Comparison of ENCODE assay signal across 8 cellular contexts in genomic region chr21:10331134-10331533, GRCh38.
DNase-seq lines count a peak whose midpoint lies in the region; ATAC-seq, FAIRE-seq and TF ChIP-seq lines count a peak whose summit lies in the region.
"Not testable (repeated sequence)": the region's sequence is repeated elsewhere in the genome, so short reads cannot be mapped to it uniquely, and the experiment has no call there.

No MANE protein-coding gene starts in this region.

- WGBS in H9 (ENCODE audit: extremely low coverage, insufficient read length, low lambda C conversion rate), result no CpG with 5 or more reads among the region's 5 CpGs
- 17% methylated on average over 5 of the region's 5 CpGs for WGBS in K562 (ENCODE audit: insufficient coverage, low coverage, missing lambda C conversion rate)
- WGBS in esophagus muscularis mucosa, result 74% methylated on average over 5 of the region's 5 CpGs
- 79% methylated on average over 5 of the region's 5 CpGs for WGBS in hepatocyte (ENCODE audit: low lambda C conversion rate, missing lambda C conversion rate)
- no CpG with 5 or more reads among the region's 5 CpGs for WGBS in mesendoderm (ENCODE audit: extremely low coverage, insufficient coverage, low lambda C conversion rate)
- 71 to 73% methylated on average over 5 of the region's 5 CpGs for WGBS in aorta, 2 donors

- not testable (repeated sequence) for H2BK5ac ChIP-seq in H9 (ENCODE audit: insufficient read length, low read length); mesendoderm (ENCODE audit: low read length)

- peaks cover 38 to 66% (median 56%) of the 10 kb centered on the region in 3 experiments for H3K36me3 Mint-ChIP-seq in H9 (ENCODE audit: insufficient read depth in 1 of 3, low read depth in 3 of 3)
- H3K36me3 Mint-ChIP-seq in stimulated activated effector memory CD8-positive, alpha-beta T cell treated with anti-CD3 and anti-CD28 coated beads, Interleukin-12 subunit alpha, Interleukin-12 subunit beta, amount 100 ng/mL, for 72 hours, result not testable (repeated sequence)

- not testable (repeated sequence) for H3K79me2 ChIP-seq in H9 (ENCODE audit: insufficient read depth, low read length); K562 (ENCODE audit: control insufficient read depth, insufficient read depth, low read length); hepatocyte; mesendoderm (ENCODE audit: control insufficient read depth, insufficient read depth, low read length)

- H3K56ac ChIP-seq in H9 (ENCODE audit: insufficient read length, low read depth, low read length); mesendoderm (ENCODE audit: low read length): not testable (repeated sequence)

- not testable (repeated sequence) for H3K4ac ChIP-seq in H9 (ENCODE audit: low read depth, low read length); mesendoderm (ENCODE audit: low read depth, low read length)

- not testable (repeated sequence) for H3K36me3 ChIP-seq in BLaER1 treated with 17β-estradiol and CSF1 and Interleukin-3, amounts not matched to agents 10 nM and 100 nM; K562 (ENCODE audit: control insufficient read depth, insufficient read depth, low read length); esophagus muscularis mucosa; hepatocyte (replicated peaks; ENCODE audit: insufficient read depth, low read depth); mesendoderm (ENCODE audit: control insufficient read depth, insufficient read depth, low read length); aorta (ENCODE audit: control insufficient read depth in 1 of 2, insufficient read depth in 2 of 2, low read length in 1 of 2)

- not testable (repeated sequence) for H3K9me2 ChIP-seq in hepatocyte (replicated peaks; ENCODE audit: insufficient read depth)

- H2AK5ac ChIP-seq in H9 (ENCODE audit: insufficient read length, low read length); mesendoderm (ENCODE audit: low read length): not testable (repeated sequence)

- H3K4me3 ChIP-seq in BLaER1 treated with 17β-estradiol and CSF1 and Interleukin-3, amounts not matched to agents 10 nM and 100 nM; K562; esophagus muscularis mucosa; hepatocyte; aorta (ENCODE audit: low read length in 2 of 2): not testable (repeated sequence)
- H3K4me3 ChIP-seq in mesendoderm (ENCODE audit: low read length), result peak overlapping the region; percentile 5

- not testable (repeated sequence) for H3K27ac ChIP-seq in BLaER1 treated with 17β-estradiol and CSF1 and Interleukin-3, amounts not matched to agents 10 nM and 100 nM; H9 (ENCODE audit: insufficient read length, low read depth, low read length); K562 (ENCODE audit: extremely low read depth, low read depth, low read length); esophagus muscularis mucosa (replicated peaks in 1 of 4); hepatocyte; mesendoderm (ENCODE audit: low read depth, low read length); aorta (ENCODE audit: low read depth in 1 of 2, low read length in 2 of 2)

- H3T11ph ChIP-seq in H9 (ENCODE audit: low read length), result not testable (repeated sequence)

- H3K23ac ChIP-seq in H9 (ENCODE audit: insufficient read length, low read depth, low read length); mesendoderm (ENCODE audit: low read length): not testable (repeated sequence)

- not testable (repeated sequence) for H2BK12ac ChIP-seq in H9 (ENCODE audit: insufficient read length, low read depth, low read length)

- H2BK120ac ChIP-seq in H9 (ENCODE audit: low read depth, low read length, poor library complexity, severe bottlenecking); mesendoderm (ENCODE audit: low read depth, low read length): not testable (repeated sequence)

- TF ChIP-seq RAD21 in K562 (CRISPR knock-in tag; conservative IDR thresholded peaks at IDR 0.05 in 1 of 2, IDR thresholded peaks at IDR 0.05 in 1 of 2), result not testable (repeated sequence)

- H4K91ac ChIP-seq in H9 (ENCODE audit: insufficient read length, low read depth, low read length), result not testable (repeated sequence)

- peaks cover 33 to 45% (median 39%) of the 10 kb centered on the region in 11 experiments for H3K9me3 ChIP-seq in BLaER1 treated with 17β-estradiol and CSF1 and Interleukin-3, amounts not matched to agents 10 nM and 100 nM (replicated peaks in 1 of 11)
- H3K9me3 ChIP-seq in H9 (ENCODE audit: control insufficient read depth, low read depth, low read length), result peaks cover 87% of the 10 kb centered on the region
- not testable (repeated sequence) for H3K9me3 ChIP-seq in K562 (replicated peaks; ENCODE audit: control insufficient read depth, insufficient read depth, low read depth, low read length); aorta (ENCODE audit: control insufficient read depth, low read length)
- peaks cover 0 to 23% (median 21%) of the 10 kb centered on the region in 4 donors for H3K9me3 ChIP-seq in esophagus muscularis mucosa
- H3K9me3 ChIP-seq in hepatocyte (ENCODE audit: low read depth), result peaks cover 38% of the 10 kb centered on the region

- H3K4me1 ChIP-seq in BLaER1 treated with 17β-estradiol and CSF1 and Interleukin-3, amounts not matched to agents 10 nM and 100 nM; H9 (ENCODE audit: insufficient read depth, low read length); K562 (replicated peaks in 1 of 2; ENCODE audit: control insufficient read depth in 2 of 2, insufficient read depth in 2 of 2, low read length in 2 of 2); esophagus muscularis mucosa; hepatocyte (ENCODE audit: insufficient read depth); mesendoderm (ENCODE audit: control insufficient read depth, low read depth, low read length); aorta (ENCODE audit: control insufficient read depth in 1 of 2, insufficient read depth in 2 of 2, low read length in 2 of 2): not testable (repeated sequence)

- not testable (repeated sequence) for H3K27ac Mint-ChIP-seq in H9; stimulated activated effector memory CD8-positive, alpha-beta T cell treated with anti-CD3 and anti-CD28 coated beads, Interleukin-12 subunit alpha, Interleukin-12 subunit beta, amount 100 ng/mL, for 72 hours

- not testable (repeated sequence) for H3K14ac ChIP-seq in H9 (ENCODE audit: insufficient read depth, low read length)

- H4K8ac ChIP-seq in H9 (replicated peaks; ENCODE audit: insufficient read length, low read depth, low read length); mesendoderm (ENCODE audit: low read depth, low read length): not testable (repeated sequence)

- H3K9me3 Mint-ChIP-seq in H9, result peaks cover 81 to 86% of the 10 kb centered on the region in 2 experiments
- H3K9me3 Mint-ChIP-seq in stimulated activated effector memory CD8-positive, alpha-beta T cell treated with anti-CD3 and anti-CD28 coated beads, Interleukin-12 subunit alpha, Interleukin-12 subunit beta, amount 100 ng/mL, for 72 hours, result peaks cover 38% of the 10 kb centered on the region

- DNase-seq in H9 (peak; percentile 29), esophagus muscularis mucosa (ENCODE audit: extremely low spot score) (peak; percentile 93), hepatocyte (ENCODE audit: low spot score) (peak; percentile 17), aorta (peak in 1 of 2 donors; percentile 79)
- not testable (repeated sequence) for DNase-seq in K562 (ENCODE audit: extremely low read depth in 1 of 4, low spot score in 3 of 4); mesendoderm
- DNase-seq in stimulated activated effector memory CD8-positive, alpha-beta T cell treated with anti-CD3 and anti-CD28 coated beads, Interleukin-12 subunit alpha, Interleukin-12 subunit beta, amount 100 ng/mL, for 72 hours (ENCODE audit: low spot score in 2 of 2), result peak in 1 of 2 donors; percentile 56

- H3K23me2 ChIP-seq in H9 (ENCODE audit: insufficient read length, low read depth, low read length, poor library complexity, severe bottlenecking), result not testable (repeated sequence)

- intact Hi-C loops in K562 (cut with micrococcal nuclease); esophagus muscularis mucosa (cut with DNase I); aorta (cut with DNase I): not testable (repeated sequence)

- CTCF ChIA-PET in K562 (lab: Yijun Ruan, JAX; ENCODE audit: low intra/inter-chr PET ratio), result not testable (repeated sequence)

- H3K4me2 ChIP-seq in BLaER1 treated with 17β-estradiol and CSF1 and Interleukin-3, amounts not matched to agents 10 nM and 100 nM, result peak overlapping the region in 6 of 11 experiments; percentile 1 to 3 (median 2); a peak in 7 of 22 replicates
- H3K4me2 ChIP-seq in H9 (ENCODE audit: insufficient read depth, insufficient read length, low read length); K562 (ENCODE audit: insufficient read depth, low read length); hepatocyte; mesendoderm (ENCODE audit: low read length): not testable (repeated sequence)

- not testable (repeated sequence) for H4K20me1 ChIP-seq in BLaER1 treated with 17β-estradiol and CSF1 and Interleukin-3, amounts not matched to agents 10 nM and 100 nM; H9 (ENCODE audit: control insufficient read depth, insufficient read depth, insufficient read length); K562 (replicated peaks; ENCODE audit: control insufficient read depth, insufficient read depth, low read length); hepatocyte (ENCODE audit: insufficient read depth, poor library complexity, severe bottlenecking)

- not testable (repeated sequence) for TF ChIP-seq EP300 in K562 (IDR thresholded peaks at IDR 0.05; ENCODE audit: low read length); esophagus muscularis mucosa (IDR thresholded peaks at IDR 0.05)

- H3K18ac ChIP-seq in H9 (ENCODE audit: insufficient read length, low read depth, low read length); mesendoderm (ENCODE audit: low read length): not testable (repeated sequence)

- not testable (repeated sequence) for H3K79me1 ChIP-seq in H9 (ENCODE audit: insufficient read depth, low read depth, low read length, poor library complexity, severe bottlenecking); mesendoderm (ENCODE audit: low read length)

- ATAC-seq in K562, result peak; percentile 15; the same call in 2 of the 3 replicates
- ATAC-seq in stimulated activated effector memory CD8-positive, alpha-beta T cell treated with anti-CD3 and anti-CD28 coated beads, Interleukin-12 subunit alpha, Interleukin-12 subunit beta, amount 100 ng/mL, for 72 hours, result peak; percentile 36
- peak; percentile 30 for ATAC-seq in aorta (ENCODE audit: low FRiP score)

- not testable (repeated sequence) for FAIRE-seq in K562 (lab: Jason Lieb, UNC)

- not testable (repeated sequence) for H3K4me1 Mint-ChIP-seq in H9; stimulated activated effector memory CD8-positive, alpha-beta T cell treated with anti-CD3 and anti-CD28 coated beads, Interleukin-12 subunit alpha, Interleukin-12 subunit beta, amount 100 ng/mL, for 72 hours

- not testable (repeated sequence) for TF ChIP-seq POLR2A in K562 (conservative IDR thresholded peaks at IDR 0.05); esophagus muscularis mucosa (IDR thresholded peaks at IDR 0.05; ENCODE audit: low read depth)

- POLR2A ChIA-PET in K562 (lab: Yijun Ruan, JAX), result not testable (repeated sequence)

- H4K5ac ChIP-seq in H9 (ENCODE audit: insufficient read length, low read depth, low read length); mesendoderm (ENCODE audit: low read length): not testable (repeated sequence)

- not testable (repeated sequence) for H2AFZ ChIP-seq in H9 (ENCODE audit: low read length); K562 (ENCODE audit: low read depth, low read length); hepatocyte

- in situ Hi-C loops in K562 (cut with MboI), result loop anchor here (5.0 kb wide), 1 partner anchor 241 kb away; no protein-coding TSS in a partner anchor

- not testable (repeated sequence) for BruUV-seq in K562 (replicated peaks; lab: Mats Ljungman, UMichigan)

- H3K4me3 Mint-ChIP-seq in H9; stimulated activated effector memory CD8-positive, alpha-beta T cell treated with anti-CD3 and anti-CD28 coated beads, Interleukin-12 subunit alpha, Interleukin-12 subunit beta, amount 100 ng/mL, for 72 hours: not testable (repeated sequence)

- TF ChIP-seq CTCF in H9 (conservative IDR thresholded peaks at IDR 0.05); K562 (IDR thresholded peaks at IDR 0.05 in 2 of 3, conservative IDR thresholded peaks at IDR 0.05 in 1 of 3; ENCODE audit: insufficient read depth in 2 of 3, low read depth in 1 of 3, low read length in 3 of 3); esophagus muscularis mucosa (IDR thresholded peaks at IDR 0.05); hepatocyte (IDR thresholded peaks at IDR 0.05; ENCODE audit: poor library complexity): not testable (repeated sequence)

- not testable (repeated sequence) for H2BK20ac ChIP-seq in H9 (ENCODE audit: low read depth, low read length, poor library complexity, severe bottlenecking)

- not testable (repeated sequence) for H3K27me3 ChIP-seq in BLaER1 treated with 17β-estradiol and CSF1 and Interleukin-3, amounts not matched to agents 10 nM and 100 nM; H9 (ENCODE audit: insufficient read depth, low read length); K562 (ENCODE audit: control insufficient read depth in 2 of 2, insufficient read depth in 2 of 2, low read length in 2 of 2); hepatocyte; mesendoderm (ENCODE audit: insufficient read depth, low read length, poor library complexity); aorta (ENCODE audit: control insufficient read depth in 1 of 2, insufficient read depth in 2 of 2, low read length in 1 of 2)
- peaks cover 0 to 22% (median 0%) of the 10 kb centered on the region in 4 donors for H3K27me3 ChIP-seq in esophagus muscularis mucosa

- not testable (repeated sequence) for H3K9ac ChIP-seq in BLaER1 treated with 17β-estradiol and CSF1 and Interleukin-3, amounts not matched to agents 10 nM and 100 nM; H9 (ENCODE audit: extremely low read depth, insufficient read length, low read length); K562 (ENCODE audit: insufficient read depth in 1 of 2, low read depth in 2 of 2, low read length in 2 of 2); mesendoderm (ENCODE audit: low read length)

- H2BK15ac ChIP-seq in H9 (ENCODE audit: low read depth, low read length); mesendoderm (replicated peaks; ENCODE audit: low read depth): not testable (repeated sequence)

- H3K9me1 ChIP-seq in K562 (ENCODE audit: control insufficient read depth, insufficient read depth, low read length), result not testable (repeated sequence)

- peaks cover 15% of the 10 kb centered on the region for H3K27me3 Mint-ChIP-seq in H9 (ENCODE audit: low read depth)
